9 cellular contexts compared by ENCODE assay signal in the genomic region with DNA sequence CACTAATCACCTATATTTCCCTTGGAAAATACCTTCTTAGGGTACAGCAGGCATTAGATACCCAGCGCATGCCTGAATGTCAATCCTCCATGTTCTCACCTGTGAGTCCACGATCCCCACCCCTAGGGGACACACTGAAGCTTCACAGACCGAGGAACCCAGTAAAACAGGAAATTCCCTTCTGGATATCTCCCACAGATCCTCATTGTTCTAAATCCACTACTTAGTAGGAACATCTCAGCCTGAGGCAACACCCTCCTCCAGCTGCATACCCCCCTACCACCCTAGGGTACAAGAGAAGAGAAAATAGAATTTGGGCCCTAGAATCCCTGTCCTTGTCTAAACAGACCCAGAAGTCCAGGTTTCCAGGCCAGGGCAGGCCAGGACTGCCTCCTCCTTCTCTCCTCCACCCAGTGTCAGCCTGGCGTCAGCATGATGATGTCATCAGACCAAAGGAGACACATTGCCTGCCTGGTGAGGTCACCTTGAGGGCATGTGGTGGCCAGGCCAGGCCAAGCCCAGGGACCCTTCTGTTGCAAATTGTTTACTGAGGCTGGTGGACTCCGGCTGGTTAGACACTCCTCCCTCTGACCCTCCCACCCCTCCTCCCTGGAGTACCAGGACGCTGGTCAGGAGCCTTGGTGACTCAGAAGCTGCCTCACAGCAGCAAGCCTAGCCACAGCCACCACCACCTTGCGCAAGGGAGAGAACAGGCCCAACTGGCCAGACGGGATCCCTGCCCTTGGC. TPM values are rescaled to one million over a fixed set of nuclear protein-coding genes. Genes with fewer than 3 reads are reported as not detected.
DNase-seq lines count a peak whose midpoint lies in the region; ATAC-seq, FAIRE-seq and TF ChIP-seq lines count a peak whose summit lies in the region.
"Had no signal": no experiment of that assay in that cellular context is flagged by ENCODE, and none has a peak within 500 bp of the region (broad histone marks: within the 10 kb centered on the region; RNA-seq: fewer than 3 reads in every experiment).

No MANE protein-coding gene starts in this region.

- FAIRE-seq in HTR-8/SVneo (lab: Jason Lieb, UNC) = peak; percentile 91

- H3K27ac ChIP-seq in right cardiac atrium (ENCODE audit: low read length) (no peak overlapping the region), testis (no peak overlapping the region)

- no peaks in the 10 kb centered on the region for H3K27me3 ChIP-seq in right cardiac atrium (ENCODE audit: control insufficient read depth, insufficient read depth)
- H3K27me3 ChIP-seq in testis = no peaks in the 10 kb centered on the region

- H3K4me3 ChIP-seq in right cardiac atrium (ENCODE audit: low read length) (no peak overlapping the region), testis (no peak overlapping the region)

- no peak for TF ChIP-seq POLR2A in testis (IDR thresholded peaks at IDR 0.05)

- peak; percentile 81 for DNase-seq in HTR-8/SVneo (ENCODE audit: insufficient read length, low spot score)
- peak; percentile 47 for DNase-seq in UCSD-AML1 (lab: John Stamatoyannopoulos, UW; ENCODE audit: unreplicated experiment)
- DNase-seq in right cardiac atrium = peak; percentile 87 to 90 (median 89)
- DNase-seq in testis = peak; percentile 23
- no peak for DNase-seq in activated effector memory CD4-positive, alpha-beta T cell treated with Interleukin-2 at 50 U/mL for 16 hours

- H3K36me3 ChIP-seq in testis (ENCODE audit: low read depth, missing control alignments) = no peaks in the 10 kb centered on the region

- intact Hi-C loops in right cardiac atrium (cut with DNase I) = no loop called here
- intact Hi-C loops in testis (cut with DNase I; ENCODE audit: low total_unique reads) = no loop called here

- peak; percentile 90 to 94 for ATAC-seq in right cardiac atrium
- no peak for ATAC-seq in HG02938 (IDR thresholded peaks at IDR 0.05; ENCODE audit: unreplicated experiment)
- no peak for ATAC-seq in GM21723 (IDR thresholded peaks at IDR 0.05; ENCODE audit: unreplicated experiment)

- H3K4me1 ChIP-seq in right cardiac atrium (ENCODE audit: control insufficient read depth, insufficient read depth, low read length) (no peaks in the 10 kb centered on the region), testis (no peaks in the 10 kb centered on the region)

- WGBS in right cardiac atrium = 58% methylated on average over 8 of the region's 8 CpGs
- WGBS in testis, 2 donors = 70 to 89% methylated on average over 4 to 8 of the region's 8 CpGs

- no peak for TF ChIP-seq CTCF in testis (IDR thresholded peaks at IDR 0.05)

- H3K9me3 ChIP-seq in right cardiac atrium (ENCODE audit: control insufficient read depth, low read length) (no peaks in the 10 kb centered on the region), testis (no peaks in the 10 kb centered on the region)

RNA-seq across cellular contexts. Expression of a gene that starts 6.2 kb away (rescaled TPM):
- total RNA-seq in right cardiac atrium (not detected), testis (1 to 10 TPM in 1 of 2 donors, under 1 TPM in 1; 0.63 to 1.2 TPM)
- polyA plus RNA-seq in right cardiac atrium (0.02 TPM), testis (ENCODE audit: insufficient read depth, low read depth, low replicate concordance) (1.3 TPM)
- total RNA-seq: T-helper 1 cell treated with Interleukin-12 subunit alpha and Interleukin-12 subunit beta and Interleukin-4 antibody, amounts not matched to agents 30 ng/mL and 1 ng/mL, for 36 hours had no signal
- polyA plus RNA-seq: neural cell had no signal

RNA-seq across cellular contexts. Expression of a gene that starts 13.5 kb away (rescaled TPM):
- total RNA-seq in right cardiac atrium (1 to 10 TPM; 2.7 to 5.0 (median 4.7) TPM), testis (1 to 10 TPM in 1 of 2 donors, under 1 TPM in 1; 0.79 to 1.6 TPM)
- polyA plus RNA-seq in right cardiac atrium (1.5 TPM), testis (ENCODE audit: insufficient read depth, low read depth, low replicate concordance) (5.4 TPM)
- polyA plus RNA-seq: neural cell had no signal

RNA-seq across cellular contexts. Expression of a gene that starts 15.0 kb away (rescaled TPM):
- 1 to 10 TPM; 3.4 to 5.4 (median 4.4) TPM for total RNA-seq in right cardiac atrium
- polyA plus RNA-seq in right cardiac atrium = 5.1 TPM
- total RNA-seq in testis = 10 to 100 TPM; 55.8 to 57.2 TPM
- 144 TPM for polyA plus RNA-seq in testis (ENCODE audit: insufficient read depth, low read depth, low replicate concordance)
- total RNA-seq: T-helper 1 cell treated with Interleukin-12 subunit alpha and Interleukin-12 subunit beta and Interleukin-4 antibody, amounts not matched to agents 30 ng/mL and 1 ng/mL, for 36 hours had no signal

RNA-seq across cellular contexts. Expression of a gene that starts 34.7 kb away (rescaled TPM):
- total RNA-seq in right cardiac atrium (10 to 100 TPM; 44.9 to 58.6 (median 51.5) TPM), testis (10 to 100 TPM; 76.8 to 88.6 TPM)
- polyA plus RNA-seq in right cardiac atrium (151 TPM), testis (ENCODE audit: insufficient read depth, low read depth, low replicate concordance) (96.3 TPM)

RNA-seq across cellular contexts. Expression of a gene that starts 34.7 kb away (rescaled TPM):
- total RNA-seq in right cardiac atrium (10 to 100 TPM; 28.0 to 33.5 (median 30.4) TPM), testis (10 to 100 TPM; 44.8 to 51.1 TPM)
- polyA plus RNA-seq in right cardiac atrium (29.7 TPM), testis (ENCODE audit: insufficient read depth, low read depth, low replicate concordance) (51.1 TPM)

Comparison
In these comparisons a context has a peak if more than half of its experiments do, and no peak if none do; other contexts are left out.
1. ATAC-seq: peak in right cardiac atrium (2 of 2); none in HG02938 (single experiment) and GM21723 (single experiment).
2. RNA of a gene that starts 15.0 kb away (total RNA-seq): 55.8 to 57.2 TPM in testis; 3.4 to 5.4 TPM in right cardiac atrium; every median in the first group is over 4 times any median in the second.